Comparison of ENCODE assay signal across 1 cellular context in genomic region chr17:39663688-39664580, GRCh38.
TF ChIP-seq lines count a peak whose summit lies in the region.

No MANE protein-coding gene starts in this region.

TF ChIP-seq in HepG2, 621 proteins besides CTCF, POLR2A, EP300 and RAD21 (continued from another document and continues in another):
- TF ChIP-seq GZF1 (CRISPR knock-in tag; IDR thresholded peaks at IDR 0.05) (no peak), BORCS8-MEF2B (CRISPR knock-in tag; IDR thresholded peaks at IDR 0.05) (no peak), ZNF598 (CRISPR knock-in tag; IDR thresholded peaks at IDR 0.05; ENCODE audit: borderline replicate concordance) (peak; percentile 67; the same call in 1 of the 2 replicates), THAP9 (CRISPR knock-in tag; IDR thresholded peaks at IDR 0.05; ENCODE audit: borderline replicate concordance) (peak; percentile 52; the same call in 1 of the 2 replicates), E2F5 (CRISPR knock-in tag; conservative IDR thresholded peaks at IDR 0.05) (no peak), CERS6 (CRISPR knock-in tag; IDR thresholded peaks at IDR 0.05) (no peak), FOXJ3 (CRISPR knock-in tag; IDR thresholded peaks at IDR 0.05; ENCODE audit: borderline replicate concordance) (no peak), RXRB (CRISPR knock-in tag; IDR thresholded peaks at IDR 0.05; ENCODE audit: borderline replicate concordance) (0 out of 2 replicates have a peak, but pooled peaks have one; percentile 31), HMGXB4 (CRISPR knock-in tag; IDR thresholded peaks at IDR 0.05; ENCODE audit: borderline replicate concordance in 1 of 2, low read depth in 1 of 2) (no peak), TFDP1 (CRISPR knock-in tag; IDR thresholded peaks at IDR 0.05; ENCODE audit: borderline replicate concordance) (no peak; the same call in 1 of the 2 replicates), ERF (CRISPR knock-in tag; IDR thresholded peaks at IDR 0.05) (0 out of 2 replicates have a peak, but pooled peaks have one; percentile 21), ZNF383 (CRISPR knock-in tag; IDR thresholded peaks at IDR 0.05; ENCODE audit: borderline replicate concordance) (0 out of 2 replicates have a peak, but pooled peaks have one; percentile 66), ZNF737 (CRISPR knock-in tag; IDR thresholded peaks at IDR 0.05; ENCODE audit: borderline replicate concordance) (no peak), ARNT2 (CRISPR knock-in tag; IDR thresholded peaks at IDR 0.05; ENCODE audit: low read depth) (no peak; the same call in 1 of the 2 replicates), NR2F6 (IDR thresholded peaks at IDR 0.05) (no peak), NR2F6 (CRISPR knock-in tag; IDR thresholded peaks at IDR 0.05) (0 out of 2 replicates have a peak, but pooled peaks have one; percentile 10), ZBED4 (CRISPR knock-in tag; IDR thresholded peaks at IDR 0.05; ENCODE audit: borderline replicate concordance) (no peak), ZNF121 (CRISPR knock-in tag; IDR thresholded peaks at IDR 0.05) (peak; percentile 91), CENPT (CRISPR knock-in tag; IDR thresholded peaks at IDR 0.05; ENCODE audit: low read depth) (no peak), ARID5B (CRISPR knock-in tag; IDR thresholded peaks at IDR 0.05) (no peak), SNAI1 (CRISPR knock-in tag; IDR thresholded peaks at IDR 0.05; ENCODE audit: borderline replicate concordance) (no peak), TBX2 (CRISPR knock-in tag; IDR thresholded peaks at IDR 0.05; ENCODE audit: borderline replicate concordance) (0 out of 2 replicates have a peak, but pooled peaks have one; percentile 21), HMGXB3 (CRISPR knock-in tag; IDR thresholded peaks at IDR 0.05; ENCODE audit: borderline replicate concordance) (no peak), SRY (CRISPR knock-in tag; IDR thresholded peaks at IDR 0.05) (no peak), RXRA (CRISPR knock-in tag; IDR thresholded peaks at IDR 0.05) (0 out of 2 replicates have a peak, but pooled peaks have one; percentile 37), NR1H2 (CRISPR knock-in tag; IDR thresholded peaks at IDR 0.05; ENCODE audit: borderline replicate concordance, low read depth) (no peak), IRF9 (CRISPR knock-in tag; IDR thresholded peaks at IDR 0.05; ENCODE audit: borderline replicate concordance) (0 out of 2 replicates have a peak, but pooled peaks have one; percentile 51), JUNB (CRISPR knock-in tag; IDR thresholded peaks at IDR 0.05; ENCODE audit: borderline replicate concordance) (no peak), CSRNP1 (CRISPR knock-in tag; IDR thresholded peaks at IDR 0.05) (0 out of 2 replicates have a peak, but pooled peaks have one; percentile 25)
